23 cellular contexts compared by ENCODE assay signal in the genomic region with DNA sequence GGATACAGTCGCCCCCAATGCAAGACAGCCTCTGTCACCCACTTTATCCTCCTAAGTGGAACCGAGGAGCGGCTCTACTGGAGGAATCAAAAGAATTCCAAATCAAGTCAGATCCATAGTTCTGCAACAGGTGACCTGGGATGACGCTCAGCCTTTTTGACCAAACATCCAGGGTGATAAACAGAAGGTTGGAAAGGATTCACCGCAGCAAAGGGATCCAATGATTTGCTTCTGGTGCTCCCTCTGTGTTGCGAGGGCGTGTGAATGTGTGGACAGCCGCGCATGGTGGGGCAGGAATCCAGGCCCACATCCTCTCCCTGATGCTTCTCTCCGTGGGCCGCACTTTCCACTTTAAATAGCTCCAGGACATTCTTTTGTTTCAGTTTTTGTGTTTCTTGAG.
"Had no signal": no experiment of that assay in that cellular context is flagged by ENCODE, and none has a peak within 500 bp of the region (broad histone marks: within the 10 kb centered on the region; RNA-seq: fewer than 3 reads in every experiment).

No MANE protein-coding gene starts in this region.

- H3K27ac ChIP-seq: SK-N-MC had no signal

- H3K4me3 ChIP-seq: K562, SK-N-MC had no signal

- DNase-seq: activated CD4-positive, alpha-beta T cell treated with anti-CD3 and anti-CD28 coated beads for 4 hours; activated CD8-positive, alpha-beta memory T cell treated with anti-CD3 and anti-CD28 coated beads, Interleukin-2, amount 50 U/mL, for 48 hours; activated CD8-positive, alpha-beta T cell treated with anti-CD3 and anti-CD28 coated beads for 36 hours; activated effector memory CD4-positive, alpha-beta T cell treated with Interleukin-2 at 50 U/mL for 16 hours; activated naive CD4-positive, alpha-beta T cell; activated T-cell treated with anti-CD3 and anti-CD28 coated beads, Interleukin-2, amount 50 U/mL, for 24 hours; aorta; Karpas-422; NCI-H1417; NCI-H1694; NCI-H2029; NCI-H2107; NCI-H2171 treated with DMSO at 0.1 percent for 48 hours; NCI-H226; NCI-H526; NCI-H774; T-helper 1 cell had no signal

- H3K27ac Mint-ChIP-seq: activated CD8-positive, alpha-beta T cell treated with anti-CD3 and anti-CD28 coated beads for 36 hours; activated naive CD4-positive, alpha-beta T cell treated with anti-CD3 and anti-CD28 coated beads, Interleukin-2, amount 50 U/mL, for 24 hours; activated T-cell treated with anti-CD3 and anti-CD28 coated beads, Interleukin-2, amount 50 U/mL, for 24 hours; activated T-helper 1 cell treated with anti-CD3 and anti-CD28 coated beads, Interleukin-12 subunit alpha, Interleukin-12 subunit beta, Interleukin-2, Interleukin-4 antibody, amounts not matched to agents 30 ng/mL and 10 ng/mL and 1 ng/mL, durations not matched to agents 14 hours and 24 hours and 36 hours had no signal

- H3K36me3 Mint-ChIP-seq: activated naive CD4-positive, alpha-beta T cell treated with anti-CD3 and anti-CD28 coated beads, Interleukin-2, amount 50 U/mL, for 24 hours had no signal

- H3K9me3 Mint-ChIP-seq: activated CD8-positive, alpha-beta T cell treated with anti-CD3 and anti-CD28 coated beads for 36 hours; activated naive CD4-positive, alpha-beta T cell treated with anti-CD3 and anti-CD28 coated beads, Interleukin-2, amount 50 U/mL, for 24 hours; activated T-cell treated with anti-CD3 and anti-CD28 coated beads, Interleukin-2, amount 50 U/mL, for 24 hours; activated T-helper 1 cell treated with anti-CD3 and anti-CD28 coated beads, Interleukin-12 subunit alpha, Interleukin-12 subunit beta, Interleukin-2, Interleukin-4 antibody, amounts not matched to agents 30 ng/mL and 10 ng/mL and 1 ng/mL, durations not matched to agents 14 hours and 24 hours and 36 hours had no signal

- H3K4me1 Mint-ChIP-seq: activated naive CD4-positive, alpha-beta T cell treated with anti-CD3 and anti-CD28 coated beads, Interleukin-2, amount 50 U/mL, for 24 hours had no signal

- ATAC-seq: activated CD4-positive, CD25-positive, alpha-beta regulatory T cell treated with anti-CD3 and anti-CD28 coated beads, Interleukin-2, amount 50 U/mL, for 24 hours; activated CD8-positive, alpha-beta T cell treated with anti-CD3 and anti-CD28 coated beads for 36 hours; K562; Right ventricle myocardium inferior had no signal

- H3K4me3 Mint-ChIP-seq: activated CD8-positive, alpha-beta T cell treated with anti-CD3 and anti-CD28 coated beads for 36 hours; activated naive CD4-positive, alpha-beta T cell treated with anti-CD3 and anti-CD28 coated beads, Interleukin-2, amount 50 U/mL, for 24 hours; activated T-cell treated with anti-CD3 and anti-CD28 coated beads, Interleukin-2, amount 50 U/mL, for 24 hours; activated T-helper 1 cell treated with anti-CD3 and anti-CD28 coated beads, Interleukin-12 subunit alpha, Interleukin-12 subunit beta, Interleukin-2, Interleukin-4 antibody, amounts not matched to agents 30 ng/mL and 10 ng/mL and 1 ng/mL, durations not matched to agents 14 hours and 24 hours and 36 hours had no signal
